In genomic region chr1:15188145-15188544, GRCh38 we compare ENCODE assay signal across 18 cellular contexts. TPM values are rescaled to one million over a fixed set of nuclear protein-coding genes. Genes with fewer than 3 reads are reported as not detected.
A peak's percentile ranks its signal among the peaks of the same experiment; 100 is the strongest.
DNase-seq lines count a peak whose midpoint lies in the region; ATAC-seq and TF ChIP-seq lines count a peak whose summit lies in the region.
"Had no signal": no experiment of that assay in that cellular context is flagged by ENCODE, and none has a peak within 500 bp of the region (broad histone marks: within the 10 kb centered on the region; RNA-seq: fewer than 3 reads in every experiment).

No MANE protein-coding gene starts in this region.

- H3K36me3 Mint-ChIP-seq in neural progenitor cell (peaks cover 3% of the 10 kb centered on the region), glutamatergic neuron (ENCODE audit: unreplicated experiment) (no peaks in the 10 kb centered on the region)
- H3K36me3 Mint-ChIP-seq: stimulated activated memory B cell treated with anti-CD40 and anti-IgM and Interleukin-4, amounts not matched to agents 10 μg/mL and 1 μg/mL and 100 μg/mL, for 72 hours had no signal

- peak; percentile 24 for DNase-seq in Daoy (ENCODE audit: low read depth)
- peak; percentile 38 for DNase-seq in NCI-H226
- no peak for DNase-seq in epithelial cell of prostate (ENCODE audit: low read depth, low spot score)
- peak; percentile 57 for DNase-seq in neural progenitor cell (ENCODE audit: low spot score)
- no peak for DNase-seq in sigmoid colon
- DNase-seq in stimulated activated CD8-positive, alpha-beta memory T cell treated with anti-CD3 and anti-CD28 coated beads, Interleukin-4, amount 100 ng/mL, for 48 hours: no peak
- no peak for DNase-seq in glutamatergic neuron
- DNase-seq: activated CD4-positive, alpha-beta T cell treated with anti-CD3 and anti-CD28 coated beads, Interleukin-2, amount 10 ng/mL, durations not matched to agents 24 days and 14 days; activated T-cell treated with anti-CD3 and anti-CD28 coated beads, Interleukin-2, amount 50 U/mL, for 48 hours; adrenal gland; GDM1; MM.1S; stimulated activated CD4-positive, alpha-beta T cell treated with anti-CD3 and anti-CD28 coated beads, Interleukin-2, amount 100 ng/mL, for 48 hours had no signal

- H2AFZ ChIP-seq in neural progenitor cell (replicated peaks): no peak overlapping the region

- TF ChIP-seq POLR2A in sigmoid colon (IDR thresholded peaks at IDR 0.05): no peak

- H3K4me3 ChIP-seq in neural progenitor cell (no peak overlapping the region), sigmoid colon (no peak overlapping the region)
- H3K4me3 ChIP-seq: adrenal gland, coronary artery had no signal

- H3K36me3 ChIP-seq in neural progenitor cell (no peaks in the 10 kb centered on the region), sigmoid colon (no peaks in the 10 kb centered on the region)
- H3K36me3 ChIP-seq: adrenal gland had no signal

- H3K4me2 ChIP-seq in neural progenitor cell: peak overlapping the region; percentile 21

- H3K27me3 ChIP-seq in neural progenitor cell: no peaks in the 10 kb centered on the region
- H3K27me3 ChIP-seq in sigmoid colon: no peaks in the 10 kb centered on the region
- H3K27me3 ChIP-seq: adrenal gland had no signal

- H3K4me1 ChIP-seq in neural progenitor cell (peaks cover 20% of the 10 kb centered on the region), sigmoid colon (peaks cover 0 to 41% (median 35%) of the 10 kb centered on the region in 4 donors)

- H3K27me3 Mint-ChIP-seq in neural progenitor cell (ENCODE audit: insufficient read depth, low read depth): peaks cover 6% of the 10 kb centered on the region
- H3K27me3 Mint-ChIP-seq in glutamatergic neuron (ENCODE audit: unreplicated experiment): peaks cover 3% of the 10 kb centered on the region

- peaks cover 7% of the 10 kb centered on the region for H3F3A ChIP-seq in neural progenitor cell (ENCODE audit: low read depth)

- TF ChIP-seq CTCF in neural progenitor cell (IDR thresholded peaks at IDR 0.05): no peak
- TF ChIP-seq CTCF in sigmoid colon (IDR thresholded peaks at IDR 0.05): no peak
- TF ChIP-seq CTCF in glutamatergic neuron (IDR thresholded peaks at IDR 0.05; ENCODE audit: partially characterized antibody, unreplicated experiment): no peak

- intact Hi-C loops in sigmoid colon (cut with DNase I): no loop called here

- H3K79me2 ChIP-seq in neural progenitor cell (ENCODE audit: low read depth): no peaks in the 10 kb centered on the region

- H3K27ac Mint-ChIP-seq in neural progenitor cell: no peak overlapping the region
- no peak overlapping the region for H3K27ac Mint-ChIP-seq in glutamatergic neuron (ENCODE audit: unreplicated experiment)
- H3K27ac Mint-ChIP-seq: activated CD4-positive, alpha-beta T cell treated with anti-CD3 and anti-CD28 coated beads, Interleukin-2, amount 10 ng/mL, durations not matched to agents 24 days and 14 days; stimulated activated memory B cell treated with anti-CD40 and anti-IgM and Interleukin-4, amounts not matched to agents 10 μg/mL and 1 μg/mL and 100 μg/mL, for 72 hours had no signal

- ATAC-seq in GM18511 (IDR thresholded peaks at IDR 0.05; ENCODE audit: unreplicated experiment): no peak
- ATAC-seq: Panc1; stimulated activated memory B cell treated with anti-CD40 and anti-IgM and Interleukin-4, amounts not matched to agents 10 μg/mL and 1 μg/mL and 100 μg/mL, for 72 hours had no signal

- H3K4me3 Mint-ChIP-seq in neural progenitor cell (no peak overlapping the region), glutamatergic neuron (ENCODE audit: unreplicated experiment) (no peak overlapping the region)
- H3K4me3 Mint-ChIP-seq: activated CD4-positive, alpha-beta T cell treated with anti-CD3 and anti-CD28 coated beads, Interleukin-2, amount 10 ng/mL, durations not matched to agents 24 days and 14 days; stimulated activated memory B cell treated with anti-CD40 and anti-IgM and Interleukin-4, amounts not matched to agents 10 μg/mL and 1 μg/mL and 100 μg/mL, for 72 hours had no signal

- no peaks in the 10 kb centered on the region for H4K20me1 ChIP-seq in neural progenitor cell (ENCODE audit: low read depth)

- TF ChIP-seq EP300 in sigmoid colon (IDR thresholded peaks at IDR 0.05): no peak

- WGBS in sigmoid colon, 2 donors: 63 to 68% methylated on average over 4 of the region's 4 CpGs

- H3K4me1 Mint-ChIP-seq in neural progenitor cell (peaks cover 57% of the 10 kb centered on the region), glutamatergic neuron (ENCODE audit: low read depth, unreplicated experiment) (peaks cover 17% of the 10 kb centered on the region)
- H3K4me1 Mint-ChIP-seq: activated CD4-positive, alpha-beta T cell treated with anti-CD3 and anti-CD28 coated beads, Interleukin-2, amount 10 ng/mL, durations not matched to agents 24 days and 14 days; stimulated activated memory B cell treated with anti-CD40 and anti-IgM and Interleukin-4, amounts not matched to agents 10 μg/mL and 1 μg/mL and 100 μg/mL, for 72 hours had no signal

- H3K9me3 Mint-ChIP-seq in neural progenitor cell (no peaks in the 10 kb centered on the region), glutamatergic neuron (ENCODE audit: unreplicated experiment) (peaks cover 1% of the 10 kb centered on the region)
- H3K9me3 Mint-ChIP-seq: activated CD4-positive, alpha-beta T cell treated with anti-CD3 and anti-CD28 coated beads, Interleukin-2, amount 10 ng/mL, durations not matched to agents 24 days and 14 days; stimulated activated memory B cell treated with anti-CD40 and anti-IgM and Interleukin-4, amounts not matched to agents 10 μg/mL and 1 μg/mL and 100 μg/mL, for 72 hours had no signal

- H3K27ac ChIP-seq in epithelial cell of prostate (peak overlapping the region; percentile 24), neural progenitor cell (no peak overlapping the region), sigmoid colon (peak overlapping the region in 2 of 4 donors; percentile 37 to 59)

- no peaks in the 10 kb centered on the region for H3K9me3 ChIP-seq in neural progenitor cell (ENCODE audit: low read depth)
- no peaks in the 10 kb centered on the region for H3K9me3 ChIP-seq in sigmoid colon
- H3K9me3 ChIP-seq: adrenal gland had no signal

- no peak overlapping the region for H3K9ac ChIP-seq in neural progenitor cell

RNA-seq across cellular contexts. Expression of gene TMEM51, which starts 34.6 kb away (rescaled TPM):
- total RNA-seq in Daoy (2014; rRNA removed; shearing (Covaris generic)): 18.4 and 21.2 TPM in 2 replicates
- total RNA-seq in neural progenitor cell (ENCODE audit: low replicate concordance) (5.2 and 6.2 TPM in 2 replicates), sigmoid colon (10 to 100 TPM; 12.3 to 20.7 (median 16.3) TPM), glutamatergic neuron (ENCODE audit: unreplicated experiment) (3.2 TPM)
- 10 to 100 TPM in 1 of 3 donors, 1 to 10 TPM in 2; 8.8 to 15.3 (median 9.6) TPM for polyA plus RNA-seq in sigmoid colon
- total RNA-seq: T-helper 2 cell treated with Interferon-gamma antibody and Interleukin-4, amounts not matched to agents 100 ng/mL and 5 ng/mL, for 36 hours had no signal

RNA-seq across cellular contexts. Expression of gene FHAD1, which starts 58.9 kb away (rescaled TPM):
- 1.0 and 4.8 TPM in 2 replicates for total RNA-seq in Daoy (2014; rRNA removed; shearing (Covaris generic))
- total RNA-seq in neural progenitor cell (ENCODE audit: low replicate concordance) (2.9 and 9.1 TPM in 2 replicates), sigmoid colon (1 to 10 TPM in 1 of 4 donors, under 1 TPM in 1, not detected in 2; 0.27 to 1.1 TPM), glutamatergic neuron (ENCODE audit: unreplicated experiment) (not detected)
- polyA plus RNA-seq in sigmoid colon: 1 to 10 TPM in 1 of 3 donors, under 1 TPM in 2; 0.70 to 1.8 (median 0.92) TPM
- total RNA-seq: activated CD4-positive, alpha-beta T cell treated with anti-CD3 and anti-CD28 coated beads, Interleukin-2, amount 10 ng/mL, durations not matched to agents 24 days and 14 days had no signal

Comparison
In these comparisons a context has a peak if more than half of its experiments do, and no peak if none do; other contexts are left out.
1. DNase-seq: peak in Daoy (single experiment), NCI-H226 (single experiment) and neural progenitor cell (single experiment); none in epithelial cell of prostate (single experiment), sigmoid colon (single experiment), stimulated activated CD8-positive, alpha-beta memory T cell treated with anti-CD3 and anti-CD28 coated beads, Interleukin-4, amount 100 ng/mL, for 48 hours (single experiment) and glutamatergic neuron (single experiment).